7 cellular contexts compared by ENCODE assay signal in the genomic region with DNA sequence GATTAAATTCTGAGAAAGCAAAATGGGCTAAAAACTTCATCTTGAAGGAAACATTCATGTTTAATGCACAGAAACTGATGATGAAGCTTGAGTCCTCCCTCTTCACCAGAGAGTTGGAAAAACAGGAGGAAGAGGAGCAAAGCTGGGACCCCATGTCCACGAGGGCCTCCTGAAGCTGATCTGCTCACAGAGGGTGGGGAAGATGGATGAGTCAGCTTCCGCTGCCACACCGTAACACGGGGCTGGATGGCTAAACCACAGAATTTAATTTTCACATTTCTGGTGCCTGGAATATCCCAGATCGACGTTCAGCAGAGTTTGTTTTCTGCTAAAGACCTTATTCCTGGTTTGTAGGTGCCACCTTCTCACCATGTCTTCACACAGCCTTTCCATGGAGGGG.
DNase-seq lines count a peak whose midpoint lies in the region; ATAC-seq, FAIRE-seq and TF ChIP-seq lines count a peak whose summit lies in the region.
"Not testable (repeated sequence)": the region's sequence is repeated elsewhere in the genome, so short reads cannot be mapped to it uniquely, and the experiment has no call there.

No MANE protein-coding gene starts in this region.

- not testable (repeated sequence) for H4K20me1 ChIP-seq in Karpas-422 (ENCODE audit: insufficient read depth, low read depth, low read length); GM12878 (ENCODE audit: control insufficient read depth, insufficient read depth); K562 (replicated peaks; ENCODE audit: control insufficient read depth, insufficient read depth, low read length)

- H3K9me1 ChIP-seq in K562 (ENCODE audit: control insufficient read depth, insufficient read depth, low read length), result not testable (repeated sequence)

- not testable (repeated sequence) for H3K4me3 ChIP-seq in Karpas-422 (ENCODE audit: low read length); GM12878; K562

- 14% methylated on average over 1 of the region's 6 CpGs for WGBS in GM12878 (ENCODE audit: insufficient coverage, insufficient replicate concordance, low lambda C conversion rate, missing lambda C conversion rate)
- WGBS in K562 (ENCODE audit: insufficient coverage, low coverage, missing lambda C conversion rate), result 0% methylated on average over 1 of the region's 6 CpGs

- intact Hi-C loops in activated B cell treated with CpG ODN at 0.5 μM for 24 hours (cut with micrococcal nuclease); activated CD8-positive, alpha-beta T cell treated with anti-CD3 and anti-CD28 coated beads for 36 hours (cut with micrococcal nuclease); GM12878 (cut with micrococcal nuclease; ENCODE audit: unreplicated experiment); K562 (cut with micrococcal nuclease): not testable (repeated sequence)

- H3K27me3 ChIP-seq in Karpas-422 (ENCODE audit: low read length); GM12878 (replicated peaks in 1 of 2; ENCODE audit: control insufficient read depth in 2 of 2, insufficient read depth in 2 of 2, low read length in 1 of 2); K562 (ENCODE audit: control insufficient read depth in 2 of 2, insufficient read depth in 2 of 2, low read length in 2 of 2): not testable (repeated sequence)

- H3K36me3 ChIP-seq in Karpas-422 (ENCODE audit: insufficient read depth, low read length); GM12878 (ENCODE audit: control insufficient read depth in 2 of 2, insufficient read depth in 2 of 2, low read length in 1 of 2); K562 (ENCODE audit: control insufficient read depth, insufficient read depth, low read length): not testable (repeated sequence)

- CTCF ChIA-PET in activated B cell treated with CpG ODN at 0.5 μM for 24 hours (lab: Charles Lee); activated CD8-positive, alpha-beta T cell treated with anti-CD3 and anti-CD28 coated beads for 36 hours (lab: Charles Lee); GM12878 (lab: Yijun Ruan, JAX); K562 (lab: Yijun Ruan, JAX; ENCODE audit: low intra/inter-chr PET ratio): not testable (repeated sequence)

- not testable (repeated sequence) for H3K27me3 Mint-ChIP-seq in activated B cell treated with CpG ODN at 0.5 μM for 24 hours; activated CD8-positive, alpha-beta T cell treated with anti-CD3 and anti-CD28 coated beads for 36 hours

- SMC1A ChIA-PET in GM12878 (lab: Charles Lee; ENCODE audit: uncharacterized antibody, unreplicated experiment), result not testable (repeated sequence)

- POLR2A ChIA-PET in activated B cell treated with CpG ODN at 0.5 μM for 24 hours (lab: Charles Lee); activated CD8-positive, alpha-beta T cell treated with anti-CD3 and anti-CD28 coated beads for 36 hours (lab: Charles Lee); GM12878 (lab: Charles Lee); K562 (lab: Yijun Ruan, JAX): not testable (repeated sequence)

- in situ Hi-C loops in GM12878 (cut with MboI), result not testable (repeated sequence)
- in situ Hi-C loops in K562 (cut with MboI), result loop anchor here (5.0 kb wide), 1 partner anchor 521 kb away; no protein-coding TSS in a partner anchor

- H2AFZ ChIP-seq in Karpas-422 (ENCODE audit: low read length); GM12878 (ENCODE audit: control insufficient read depth, low read depth, low read length); K562 (ENCODE audit: low read depth, low read length): not testable (repeated sequence)

- BruUV-seq in GM12878 (replicated peaks; lab: Mats Ljungman, UMichigan); K562 (replicated peaks; lab: Mats Ljungman, UMichigan): not testable (repeated sequence)

- H3K27ac Mint-ChIP-seq in activated B cell treated with CpG ODN at 0.5 μM for 24 hours; activated CD8-positive, alpha-beta T cell treated with anti-CD3 and anti-CD28 coated beads for 36 hours: not testable (repeated sequence)

- peak; percentile 25 for DNase-seq in Karpas-422
- DNase-seq in activated B cell treated with CpG ODN at 0.5 μM for 24 hours; activated CD8-positive, alpha-beta T cell treated with anti-CD3 and anti-CD28 coated beads for 36 hours; GM12878 (ENCODE audit: low read depth, low spot score); K562 (ENCODE audit: extremely low read depth in 1 of 4, low spot score in 3 of 4): not testable (repeated sequence)

- not testable (repeated sequence) for H3K4me1 Mint-ChIP-seq in activated B cell treated with CpG ODN at 0.5 μM for 24 hours; activated CD8-positive, alpha-beta T cell treated with anti-CD3 and anti-CD28 coated beads for 36 hours (ENCODE audit: low read depth)

- H3K36me3 Mint-ChIP-seq in activated B cell treated with CpG ODN at 0.5 μM for 24 hours (ENCODE audit: low read depth); activated CD8-positive, alpha-beta T cell treated with anti-CD3 and anti-CD28 coated beads for 36 hours (ENCODE audit: low read depth): not testable (repeated sequence)

- not testable (repeated sequence) for TF ChIP-seq EP300 in GM12878 (IDR thresholded peaks at IDR 0.05; ENCODE audit: borderline replicate concordance in 1 of 2, control insufficient read depth in 1 of 2, low read depth in 2 of 2, low read length in 2 of 2); K562 (IDR thresholded peaks at IDR 0.05; ENCODE audit: low read length)

- not testable (repeated sequence) for H3K4me2 ChIP-seq in Karpas-422 (ENCODE audit: low read depth, low read length, poor library complexity, severe bottlenecking); GM12878 (ENCODE audit: control insufficient read depth, insufficient read depth); K562 (ENCODE audit: insufficient read depth, low read length)

- not testable (repeated sequence) for H3K4me3 Mint-ChIP-seq in activated B cell treated with CpG ODN at 0.5 μM for 24 hours; activated CD8-positive, alpha-beta T cell treated with anti-CD3 and anti-CD28 coated beads for 36 hours

- not testable (repeated sequence) for H3K79me2 ChIP-seq in Karpas-422 (ENCODE audit: low read length); GM12878 (ENCODE audit: control insufficient read depth, insufficient read depth, low read length); K562 (ENCODE audit: control insufficient read depth, insufficient read depth, low read length)

- not testable (repeated sequence) for H3K9ac ChIP-seq in Karpas-422 (ENCODE audit: low read length); GM12878 (ENCODE audit: control insufficient read depth, insufficient read depth, low read length); K562 (ENCODE audit: insufficient read depth in 1 of 2, low read depth in 2 of 2, low read length in 2 of 2)

- RAD21 ChIA-PET in GM12878 (lab: Charles Lee; ENCODE audit: unreplicated experiment), result not testable (repeated sequence)

- not testable (repeated sequence) for TF ChIP-seq RAD21 in GM12878 (IDR thresholded peaks at IDR 0.05; ENCODE audit: insufficient read depth, low read depth, low read length); K562 (CRISPR knock-in tag; conservative IDR thresholded peaks at IDR 0.05 in 1 of 2, IDR thresholded peaks at IDR 0.05 in 1 of 2)

- not testable (repeated sequence) for FAIRE-seq in GM12878 (lab: Jason Lieb, UNC); K562 (lab: Jason Lieb, UNC)

- H3K9me2 ChIP-seq in Karpas-422 (replicated peaks; ENCODE audit: insufficient read depth, low read length), result not testable (repeated sequence)

- H3K9me3 ChIP-seq in Karpas-422 (ENCODE audit: low read length); GM12878 (replicated peaks; ENCODE audit: control insufficient read depth, insufficient read depth, low read length); K562 (replicated peaks; ENCODE audit: control insufficient read depth, insufficient read depth, low read depth, low read length): not testable (repeated sequence)

- ATAC-seq in GM18511 (IDR thresholded peaks at IDR 0.05; ENCODE audit: unreplicated experiment), result peak; percentile 47
- peak; percentile 44 for ATAC-seq in HG03432 (IDR thresholded peaks at IDR 0.05; ENCODE audit: unreplicated experiment)
- ATAC-seq in activated B cell treated with CpG ODN at 0.5 μM for 24 hours (ENCODE audit: low read depth), result peak; percentile 49
- ATAC-seq in activated CD8-positive, alpha-beta T cell treated with anti-CD3 and anti-CD28 coated beads for 36 hours, result peak; percentile 30
- ATAC-seq in GM12878, result peak; percentile 28; the same call in 1 of the 3 replicates
- peak; percentile 52; the same call in 2 of the 3 replicates for ATAC-seq in K562

- H3K4me1 ChIP-seq in Karpas-422 (ENCODE audit: low read length); GM12878 (ENCODE audit: control insufficient read depth, insufficient read depth, low read length); K562 (replicated peaks in 1 of 2; ENCODE audit: control insufficient read depth in 2 of 2, insufficient read depth in 2 of 2, low read length in 2 of 2): not testable (repeated sequence)

- not testable (repeated sequence) for H3K27ac ChIP-seq in Karpas-422 (ENCODE audit: low read length); GM12878 (ENCODE audit: control insufficient read depth, insufficient read depth); K562 (ENCODE audit: extremely low read depth, low read depth, low read length)

- not testable (repeated sequence) for H3K9me3 Mint-ChIP-seq in activated B cell treated with CpG ODN at 0.5 μM for 24 hours; activated CD8-positive, alpha-beta T cell treated with anti-CD3 and anti-CD28 coated beads for 36 hours

- TF ChIP-seq CTCF in activated B cell treated with CpG ODN at 0.5 μM for 24 hours (IDR thresholded peaks at IDR 0.05); activated CD8-positive, alpha-beta T cell treated with anti-CD3 and anti-CD28 coated beads for 36 hours (IDR thresholded peaks at IDR 0.05); GM12878 (IDR thresholded peaks at IDR 0.05 in 2 of 3, conservative IDR thresholded peaks at IDR 0.05 in 1 of 3; ENCODE audit: control insufficient read depth in 2 of 3, extremely low read depth in 1 of 3, insufficient read depth in 1 of 3, low read depth in 3 of 3, low read length in 3 of 3); K562 (IDR thresholded peaks at IDR 0.05 in 2 of 3, conservative IDR thresholded peaks at IDR 0.05 in 1 of 3; ENCODE audit: insufficient read depth in 2 of 3, low read depth in 1 of 3, low read length in 3 of 3): not testable (repeated sequence)

- TF ChIP-seq POLR2A in GM12878 (IDR thresholded peaks at IDR 0.05; ENCODE audit: low read depth, low read length); K562 (conservative IDR thresholded peaks at IDR 0.05): not testable (repeated sequence)
